ENCODE assay signal across 8 cellular contexts in genomic region chr2:46985512-46985911, GRCh38.
DNase-seq lines count a peak whose midpoint lies in the region; ATAC-seq, FAIRE-seq and TF ChIP-seq lines count a peak whose summit lies in the region.

No MANE protein-coding gene starts in this region.

- peak; percentile 13 for FAIRE-seq in HTR-8/SVneo (lab: Jason Lieb, UNC)

- no peaks in the 10 kb centered on the region for H3K27me3 ChIP-seq in neutrophil

- peak overlapping the region; percentile 31 for H3K27ac ChIP-seq in neutrophil

- DNase-seq in HTR-8/SVneo (ENCODE audit: insufficient read length, low spot score), result no peak
- DNase-seq in astrocyte of the hippocampus (ENCODE audit: low read depth, low spot score), result peak; percentile 36
- DNase-seq in retina, result no peak
- no peak for DNase-seq in central memory CD4-positive, alpha-beta T cell
- no peak for DNase-seq in iPS-NIHi11 (ENCODE audit: low spot score)

- TF ChIP-seq CTCF in neutrophil (IDR thresholded peaks at IDR 0.05), result no peak

- peak; percentile 24 for ATAC-seq in GM19025 (IDR thresholded peaks at IDR 0.05; ENCODE audit: low read depth, unreplicated experiment)
- no peak for ATAC-seq in HG02798 (IDR thresholded peaks at IDR 0.05; ENCODE audit: poor library complexity, unreplicated experiment)

- no peaks in the 10 kb centered on the region for H3K36me3 ChIP-seq in neutrophil

- peaks cover 21 to 32% of the 10 kb centered on the region in 2 experiments for H3K4me1 ChIP-seq in neutrophil (ENCODE audit: control insufficient read depth in 1 of 2, insufficient read depth in 1 of 2, low read depth in 1 of 2, low read length in 1 of 2)

- H3K4me3 ChIP-seq in neutrophil (ENCODE audit: low read depth in 1 of 2, low read length in 1 of 2), result no peak overlapping the region

- no peaks in the 10 kb centered on the region for H3K9me3 ChIP-seq in neutrophil
